8 cellular contexts compared by ENCODE assay signal in genomic region chr16:67841198-67841815, GRCh38. TPM values are rescaled to one million over a fixed set of nuclear protein-coding genes. Genes with fewer than 3 reads are reported as not detected.
DNase-seq lines count a peak whose midpoint lies in the region; ATAC-seq and TF ChIP-seq lines count a peak whose summit lies in the region.

No MANE protein-coding gene starts in this region.

- H3K27me3 Mint-ChIP-seq in CD8-positive, alpha-beta T cell (ENCODE audit: low read depth) = no peaks in the 10 kb centered on the region

- peaks cover 36% of the 10 kb centered on the region for H3K4me1 ChIP-seq in CD8-positive, alpha-beta T cell (ENCODE audit: insufficient read depth, low read length)
- H3K4me1 ChIP-seq in PC-3 (ENCODE audit: insufficient read depth, low read length) (peaks cover 30% of the 10 kb centered on the region), neutrophil (ENCODE audit: control insufficient read depth in 1 of 2, insufficient read depth in 1 of 2, low read depth in 1 of 2, low read length in 1 of 2) (peaks cover 33 to 46% of the 10 kb centered on the region in 2 experiments)

- peak overlapping the region; percentile 99 for H2AFZ ChIP-seq in PC-3 (ENCODE audit: low read length)

- no peaks in the 10 kb centered on the region for H3K9me3 ChIP-seq in CD8-positive, alpha-beta T cell (ENCODE audit: low read length)
- no peaks in the 10 kb centered on the region for H3K9me3 ChIP-seq in PC-3 (ENCODE audit: low read length)
- H3K9me3 ChIP-seq in neutrophil = no peaks in the 10 kb centered on the region

- intact Hi-C loops in CD8-positive, alpha-beta T cell (cut with DNase I, micrococcal nuclease) = loop anchor here (1.0 to 10.0 kb wide), 8 partner anchors 32 to 617 kb away; partner anchors contain the start of genes ACD (in 1 of the 2), ATP6V0D1 (in 1 of the 2), C16orf86 (in 1 of the 2) and CTCF (in 1 of the 2)
- intact Hi-C loops in PC-3 (cut with micrococcal nuclease) = loop anchor here (5.0 kb wide), 1 partner anchor 86 kb away; no protein-coding TSS in a partner anchor

- peak overlapping the region; percentile 53 for H3K27ac ChIP-seq in CD8-positive, alpha-beta T cell (ENCODE audit: low read depth, low read length)
- H3K27ac ChIP-seq in PC-3 (ENCODE audit: low read length) = peak overlapping the region; percentile 83
- H3K27ac ChIP-seq in neutrophil = peak overlapping the region; percentile 92

- DNase-seq in CD8-positive, alpha-beta T cell = no peak
- no peak for DNase-seq in PC-3
- DNase-seq in epithelial cell of esophagus (ENCODE audit: low read depth) = no peak
- no peak for DNase-seq in NCI-H2196 treated with DMSO at 0.1 percent for 48 hours (lab: John Stamatoyannopoulos, UW; ENCODE audit: unreplicated experiment)
- DNase-seq in NCI-H1694 (lab: John Stamatoyannopoulos, UW) = no peak

- H3K36me3 Mint-ChIP-seq in CD8-positive, alpha-beta T cell = peaks cover 5% of the 10 kb centered on the region

- no peak for ATAC-seq in CD8-positive, alpha-beta T cell
- ATAC-seq in PC-3 = no peak
- no peak for ATAC-seq in HG02571 (IDR thresholded peaks at IDR 0.05; ENCODE audit: unreplicated experiment)
- no peak for ATAC-seq in HG03139 (IDR thresholded peaks at IDR 0.05; ENCODE audit: unreplicated experiment)

- no peaks in the 10 kb centered on the region for H3K36me3 ChIP-seq in CD8-positive, alpha-beta T cell (ENCODE audit: insufficient read depth, low read length)
- no peaks in the 10 kb centered on the region for H3K36me3 ChIP-seq in PC-3 (ENCODE audit: low read depth, low read length)
- no peaks in the 10 kb centered on the region for H3K36me3 ChIP-seq in neutrophil

- peaks cover 39% of the 10 kb centered on the region for H3K79me2 ChIP-seq in PC-3 (ENCODE audit: low read length)

- peak overlapping the region; percentile 94 for H3K27ac Mint-ChIP-seq in CD8-positive, alpha-beta T cell

- 0 out of 2 replicates have a peak, but pooled peaks cover 9% of the 10 kb centered on the region for H4K20me1 ChIP-seq in PC-3 (ENCODE audit: low read length)

- no peaks in the 10 kb centered on the region for H3F3A ChIP-seq in PC-3 (ENCODE audit: low read length, unreplicated experiment)

- H3K4me3 ChIP-seq in CD8-positive, alpha-beta T cell (ENCODE audit: low read depth, low read length) = peak overlapping the region; percentile 100
- H3K4me3 ChIP-seq in PC-3 (ENCODE audit: low read length) (peak overlapping the region; percentile 89), epithelial cell of esophagus (ENCODE audit: low read length) (peak overlapping the region; percentile 92), neutrophil (ENCODE audit: low read depth in 1 of 2, low read length in 1 of 2) (peak overlapping the region; percentile 96)

- peak overlapping the region; percentile 90 for H3K4me2 ChIP-seq in PC-3 (ENCODE audit: low read length)

- H3K9me3 Mint-ChIP-seq in CD8-positive, alpha-beta T cell = no peaks in the 10 kb centered on the region

- peak overlapping the region; percentile 81 for H3K9ac ChIP-seq in PC-3 (ENCODE audit: low read length)

- POLR2A ChIA-PET in CD8-positive, alpha-beta T cell (lab: Charles Lee) = interaction anchor here (1.0 kb wide), 1 partner anchor 35 kb away, joined by 3 read pairs; the partner anchor contains the start of genes RANBP10 and TSNAXIP1
- POLR2A ChIA-PET in PC-3 (lab: Charles Lee; ENCODE audit: unreplicated experiment) = no interaction called here

- H3K4me3 Mint-ChIP-seq in CD8-positive, alpha-beta T cell = peak overlapping the region; percentile 95

- peaks cover 41% of the 10 kb centered on the region for H3K4me1 Mint-ChIP-seq in CD8-positive, alpha-beta T cell (ENCODE audit: low read depth)

- CTCF ChIA-PET in CD8-positive, alpha-beta T cell (lab: Charles Lee) = interaction anchor here (0.6 to 1.6 kb wide), 9 partner anchors 21 to 678 kb away, joined by 3 to 10 read pairs (median 4); no protein-coding TSS in a partner anchor
- CTCF ChIA-PET in PC-3 (lab: Charles Lee) = no interaction called here

- TF ChIP-seq CTCF in CD8-positive, alpha-beta T cell (IDR thresholded peaks at IDR 0.05) = no peak
- TF ChIP-seq CTCF in PC-3 (conservative IDR thresholded peaks at IDR 0.05; ENCODE audit: low read depth, low read length) (no peak), epithelial cell of esophagus (IDR thresholded peaks at IDR 0.05; ENCODE audit: insufficient read depth, low read depth, low read length, missing control alignments) (no peak), neutrophil (IDR thresholded peaks at IDR 0.05) (no peak)

- no peaks in the 10 kb centered on the region for H3K27me3 ChIP-seq in CD8-positive, alpha-beta T cell (ENCODE audit: insufficient read depth, low read length)
- no peaks in the 10 kb centered on the region for H3K27me3 ChIP-seq in PC-3 (ENCODE audit: low read length)
- H3K27me3 ChIP-seq in neutrophil = no peaks in the 10 kb centered on the region

- no peaks in the 10 kb centered on the region for H3K9me2 ChIP-seq in PC-3 (replicated peaks; ENCODE audit: low read length)

- no TSS peak for BruUV-seq in PC-3 (replicated peaks; lab: Mats Ljungman, UMichigan)

RNA-seq across cellular contexts. Expression of gene THAP11, which starts 0.8 kb away (rescaled TPM):
- 10 to 100 TPM; 25.1 to 26.0 TPM for total RNA-seq in CD8-positive, alpha-beta T cell
- total RNA-seq in PC-3 (2014; rRNA removed) = 39.1 and 39.8 TPM in 2 replicates

RNA-seq across cellular contexts. Expression of gene NUTF2, which starts 5.4 kb away (rescaled TPM):
- total RNA-seq in CD8-positive, alpha-beta T cell = 10 to 100 TPM; 23.6 to 23.7 TPM
- total RNA-seq in PC-3 (2014; rRNA removed) = 98.5 and 167 TPM in 2 replicates

RNA-seq across cellular contexts. Expression of gene CENPT, which starts 6.2 kb away (rescaled TPM):
- total RNA-seq in CD8-positive, alpha-beta T cell = 10 to 100 TPM; 67.7 to 72.3 TPM
- 31.8 and 35.1 TPM in 2 replicates for total RNA-seq in PC-3 (2014; rRNA removed)

RNA-seq across cellular contexts. Expression of gene EDC4, which starts 31.5 kb away (rescaled TPM):
- 100 to 1,000 TPM; 154 to 169 TPM for total RNA-seq in CD8-positive, alpha-beta T cell
- 58.9 and 94.7 TPM in 2 replicates for total RNA-seq in PC-3 (2014; rRNA removed)

RNA-seq across cellular contexts. Expression of gene TSNAXIP1, which starts 34.6 kb away (rescaled TPM):
- total RNA-seq in CD8-positive, alpha-beta T cell = under 1 TPM; 0.31 to 0.41 TPM
- 0.44 and 0.86 TPM in 2 replicates for total RNA-seq in PC-3 (2014; rRNA removed)
